Comparison of ENCODE assay signal across 2 cellular contexts in genomic region chr3:32705232-32705631, GRCh38.
TF ChIP-seq lines count a peak whose summit lies in the region.

No MANE protein-coding gene starts in this region.

TF ChIP-seq in HCT116, 20 proteins besides CTCF, POLR2A, EP300 and RAD21:
- no peak for TF ChIP-seq EZH2phosphoT487 (IDR thresholded peaks at IDR 0.05; ENCODE audit: borderline replicate concordance)
- TF ChIP-seq REST (IDR thresholded peaks at IDR 0.05; ENCODE audit: low read depth) = no peak
- TF ChIP-seq ZNF274 (IDR thresholded peaks at IDR 0.05; ENCODE audit: low read depth, low read length) = no peak
- TF ChIP-seq CEBPB (IDR thresholded peaks at IDR 0.05; ENCODE audit: low read depth) = no peak
- TF ChIP-seq FOSL1 (IDR thresholded peaks at IDR 0.05; ENCODE audit: low read depth) = no peak
- TF ChIP-seq ELF1 (IDR thresholded peaks at IDR 0.05; ENCODE audit: borderline replicate concordance, low read depth) = no peak
- TF ChIP-seq EGR1 (IDR thresholded peaks at IDR 0.05; ENCODE audit: low read depth) = no peak
- no peak for TF ChIP-seq ATF3 (IDR thresholded peaks at IDR 0.05)
- TF ChIP-seq SRF (IDR thresholded peaks at IDR 0.05; ENCODE audit: low read depth) = no peak
- TF ChIP-seq EZH2 (IDR thresholded peaks at IDR 0.05) = no peak
- TF ChIP-seq SP1 (IDR thresholded peaks at IDR 0.05; ENCODE audit: low read depth) = no peak
- TF ChIP-seq POLR2AphosphoS5 (IDR thresholded peaks at IDR 0.05; ENCODE audit: low read depth, low read length) = no peak

TF ChIP-seq in GM12878, 131 proteins besides CTCF, POLR2A, EP300 and RAD21:
- TF ChIP-seq NRF1 (conservative IDR thresholded peaks at IDR 0.05; ENCODE audit: low read depth, low read length) (no peak), CHD4 (IDR thresholded peaks at IDR 0.05) (no peak), USF1 (IDR thresholded peaks at IDR 0.05; ENCODE audit: borderline replicate concordance, extremely low read length, insufficient read depth, low read depth, low read length) (no peak), ZBTB11 (CRISPR knock-in tag; IDR thresholded peaks at IDR 0.05) (no peak), PAX8 (IDR thresholded peaks at IDR 0.05) (no peak), SMARCA5 (IDR thresholded peaks at IDR 0.05) (no peak), STAT1 (conservative IDR thresholded peaks at IDR 0.05) (no peak), SUZ12 (IDR thresholded peaks at IDR 0.05; ENCODE audit: unreplicated experiment) (no peak)
